In the genomic region with DNA sequence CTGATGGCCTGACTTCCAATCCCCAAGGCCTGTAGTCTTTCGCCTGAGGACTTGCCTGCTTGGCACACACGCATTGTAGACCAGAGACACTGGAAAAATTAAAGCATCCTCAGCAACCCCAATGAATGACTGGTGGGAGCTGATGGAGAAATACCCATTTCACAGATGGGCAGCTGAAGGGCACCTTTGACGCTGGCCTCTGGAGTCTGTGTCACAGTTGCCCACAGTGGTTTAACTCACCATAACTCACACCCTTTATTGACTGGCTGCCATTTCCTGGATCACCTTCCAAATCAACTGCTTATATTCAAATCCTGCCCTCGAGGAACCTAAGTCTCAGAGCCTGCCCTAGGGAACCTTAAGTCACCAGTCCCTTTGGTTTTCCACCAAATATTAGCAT, we compare ENCODE assay signal across 20 cellular contexts.
"Had no signal": no experiment of that assay in that cellular context is flagged by ENCODE, and none has a peak within 500 bp of the region (broad histone marks: within the 10 kb centered on the region; RNA-seq: fewer than 3 reads in every experiment).

No MANE protein-coding gene starts in this region.

- H3K9me3 ChIP-seq: esophagus squamous epithelium, psoas muscle, spleen, thyroid gland, upper lobe of left lung, uterus had no signal

- H3K27me3 ChIP-seq: hepatocyte, thyroid gland, upper lobe of left lung, uterus had no signal

- H3K4me1 ChIP-seq: spleen, thyroid gland, uterus had no signal

- H3K36me3 ChIP-seq: esophagus squamous epithelium, spleen, thyroid gland, upper lobe of left lung, uterus had no signal

- H3K27ac ChIP-seq: esophagus squamous epithelium, hepatocyte, psoas muscle, spleen, thyroid gland, upper lobe of left lung, uterus had no signal

- H3K4me3 ChIP-seq: esophagus squamous epithelium, hepatocyte, lung, psoas muscle, spleen, thyroid gland, upper lobe of left lung, uterus had no signal

- DNase-seq: cortex of kidney; esophagus squamous epithelium; head of caudate nucleus; kidney; left colon; left ventricle myocardium superior; mesenchymal stem cell; naive B cell; psoas muscle; retina; spleen; stimulated activated CD4-positive, alpha-beta T cell treated with anti-CD3 and anti-CD28 coated beads, Interleukin-15, amount 100 ng/mL, for 24 hours; stimulated activated CD4-positive, alpha-beta T cell treated with anti-CD3 and anti-CD28 coated beads, Interleukin-1b, Interleukin-23, amount 100 ng/mL, for 48 hours; stimulated activated CD4-positive, alpha-beta T cell treated with anti-CD3 and anti-CD28 coated beads, Interleukin-4, amount 100 ng/mL, for 24 hours; stimulated activated naive CD8-positive, alpha-beta T cell treated with anti-CD3 and anti-CD28 coated beads, Interleukin-15, amount 100 ng/mL, for 72 hours; thyroid gland; upper lobe of left lung; uterus had no signal
